Comparison of ENCODE assay signal across 5 cellular contexts in genomic region chr1:179399399-179399798, GRCh38. TPM values are rescaled to one million over a fixed set of nuclear protein-coding genes. Genes with fewer than 3 reads are reported as not detected.
"Had no signal": no experiment of that assay in that cellular context is flagged by ENCODE, and none has a peak within 500 bp of the region (broad histone marks: within the 10 kb centered on the region; RNA-seq: fewer than 3 reads in every experiment).

No MANE protein-coding gene starts in this region.

RNA-seq across cellular contexts. Expression of gene AXDND1, which starts 33.6 kb away (rescaled TPM):
- total RNA-seq: activated CD4-positive, alpha-beta T cell treated with anti-CD3 and anti-CD28 coated beads, Interleukin-2, amount 10 ng/mL, durations not matched to agents 24 days and 14 days; activated CD8-positive, alpha-beta memory T cell treated with anti-CD3 and anti-CD28 coated beads, Interleukin-2, amount 10 ng/mL, durations not matched to agents 7 days and 5 days; T-helper 1 cell treated with Interleukin-12 subunit alpha and Interleukin-12 subunit beta and Interleukin-4 antibody, amounts not matched to agents 30 ng/mL and 1 ng/mL, for 36 hours; T-helper 2 cell treated with Interferon-gamma antibody and Interleukin-4, amounts not matched to agents 100 ng/mL and 5 ng/mL, for 36 hours; WTC11 had no signal
